ENCODE assay signal across 18 cellular contexts in genomic region chr2:71922501-71923142, GRCh38.
A peak's percentile ranks its signal among the peaks of the same experiment; 100 is the strongest.
DNase-seq lines count a peak whose midpoint lies in the region; ATAC-seq, FAIRE-seq and TF ChIP-seq lines count a peak whose summit lies in the region.
"Had no signal": no experiment of that assay in that cellular context is flagged by ENCODE, and none has a peak within 500 bp of the region (broad histone marks: within the 10 kb centered on the region; RNA-seq: fewer than 3 reads in every experiment).

No MANE protein-coding gene starts in this region.

- no peak for FAIRE-seq in urothelium cell line (lab: Jason Lieb, UNC)
- FAIRE-seq: GM12878 had no signal

- TF ChIP-seq CTCF in activated CD8-positive, alpha-beta T cell treated with anti-CD3 and anti-CD28 coated beads for 36 hours (IDR thresholded peaks at IDR 0.05) = no peak
- TF ChIP-seq CTCF in coronary artery (IDR thresholded peaks at IDR 0.05) (no peak), neural crest cell (conservative IDR thresholded peaks at IDR 0.05) (no peak)

- intact Hi-C loops in activated CD8-positive, alpha-beta T cell treated with anti-CD3 and anti-CD28 coated beads for 36 hours (cut with micrococcal nuclease) = loop anchor here (5.0 kb wide), 1 partner anchor 825 kb away; no protein-coding TSS in a partner anchor

- no peak overlapping the region for H3K27ac Mint-ChIP-seq in activated CD8-positive, alpha-beta T cell treated with anti-CD3 and anti-CD28 coated beads, Interleukin-2, amount 10 ng/mL, durations not matched to agents 7 days and 5 days
- no peak overlapping the region for H3K27ac Mint-ChIP-seq in activated CD8-positive, alpha-beta T cell treated with anti-CD3 and anti-CD28 coated beads for 36 hours
- peak overlapping the region; percentile 38 for H3K27ac Mint-ChIP-seq in neural crest cell (ENCODE audit: unreplicated experiment)

- H3K9me3 Mint-ChIP-seq in activated CD8-positive, alpha-beta T cell treated with anti-CD3 and anti-CD28 coated beads, Interleukin-2, amount 10 ng/mL, durations not matched to agents 7 days and 5 days (ENCODE audit: insufficient read depth) = no peaks in the 10 kb centered on the region
- H3K9me3 Mint-ChIP-seq in activated CD8-positive, alpha-beta T cell treated with anti-CD3 and anti-CD28 coated beads for 36 hours = no peaks in the 10 kb centered on the region
- peaks cover 6% of the 10 kb centered on the region for H3K9me3 Mint-ChIP-seq in neural crest cell

- H3K4me1 Mint-ChIP-seq in activated CD8-positive, alpha-beta T cell treated with anti-CD3 and anti-CD28 coated beads, Interleukin-2, amount 10 ng/mL, durations not matched to agents 7 days and 5 days (ENCODE audit: low read depth) = no peaks in the 10 kb centered on the region
- H3K4me1 Mint-ChIP-seq in activated CD8-positive, alpha-beta T cell treated with anti-CD3 and anti-CD28 coated beads for 36 hours (ENCODE audit: low read depth) = no peaks in the 10 kb centered on the region
- H3K4me1 Mint-ChIP-seq in neural crest cell = no peaks in the 10 kb centered on the region
- H3K4me1 Mint-ChIP-seq: CD8-positive, alpha-beta memory T cell had no signal

- H3K27me3 Mint-ChIP-seq in activated CD8-positive, alpha-beta T cell treated with anti-CD3 and anti-CD28 coated beads, Interleukin-2, amount 10 ng/mL, durations not matched to agents 7 days and 5 days (ENCODE audit: low read depth) = peaks cover 3% of the 10 kb centered on the region
- H3K27me3 Mint-ChIP-seq in activated CD8-positive, alpha-beta T cell treated with anti-CD3 and anti-CD28 coated beads for 36 hours = peaks cover 2% of the 10 kb centered on the region
- H3K27me3 Mint-ChIP-seq in neural crest cell (ENCODE audit: low read depth) = peaks cover 18% of the 10 kb centered on the region

- CTCF ChIA-PET in activated CD8-positive, alpha-beta T cell treated with anti-CD3 and anti-CD28 coated beads, Interleukin-2, amount 10 ng/mL, durations not matched to agents 7 days and 5 days (lab: Charles Lee) = interaction anchor here (1.6 to 3.2 kb wide), 6 partner anchors 13 to 657 kb away, joined by 3 to 35 read pairs (median 14); partner anchors contain the start of gene CYP26B1
- CTCF ChIA-PET in activated CD8-positive, alpha-beta T cell treated with anti-CD3 and anti-CD28 coated beads for 36 hours (lab: Charles Lee) = interaction anchor here (1.1 to 5.2 kb wide), 7 partner anchors 17 to 823 kb away, joined by 3 to 55 read pairs (median 7); no protein-coding TSS in a partner anchor

- no peak overlapping the region for H3K4me3 ChIP-seq in coronary artery
- H3K4me3 ChIP-seq: BLaER1 treated with 17β-estradiol and CSF1 and Interleukin-3, amounts not matched to agents 10 nM and 100 nM; GM12878; GM23248 had no signal

- peak; percentile 8 for DNase-seq in activated CD8-positive, alpha-beta T cell treated with anti-CD3 and anti-CD28 coated beads, Interleukin-2, amount 10 ng/mL, durations not matched to agents 7 days and 5 days
- no peak for DNase-seq in activated CD8-positive, alpha-beta T cell treated with anti-CD3 and anti-CD28 coated beads for 36 hours
- DNase-seq in coronary artery (ENCODE audit: low spot score) = peak; percentile 54
- no peak for DNase-seq in neural crest cell (ENCODE audit: low read depth, low spot score)
- DNase-seq in urothelium cell line (ENCODE audit: low spot score) = peak; percentile 3
- DNase-seq in T-helper 1 cell = no peak
- no peak for DNase-seq in cerebellar nuclear complex (lab: John Stamatoyannopoulos, UW)
- DNase-seq in COLO829 (ENCODE audit: low spot score) = no peak
- DNase-seq: CD8-positive, alpha-beta memory T cell; DMS79 treated with DMSO at 0.1 percent for 48 hours; NCI-H1436 treated with DMSO at 0.1 percent for 48 hours; NCI-H2081 treated with DMSO at 0.1 percent for 48 hours; NCI-H510A; NCI-H82 had no signal

- H3K4me3 Mint-ChIP-seq in activated CD8-positive, alpha-beta T cell treated with anti-CD3 and anti-CD28 coated beads, Interleukin-2, amount 10 ng/mL, durations not matched to agents 7 days and 5 days = no peak overlapping the region
- H3K4me3 Mint-ChIP-seq in activated CD8-positive, alpha-beta T cell treated with anti-CD3 and anti-CD28 coated beads for 36 hours = no peak overlapping the region
- no peak overlapping the region for H3K4me3 Mint-ChIP-seq in neural crest cell
- H3K4me3 Mint-ChIP-seq: CD8-positive, alpha-beta memory T cell had no signal

- no peaks in the 10 kb centered on the region for H3K36me3 Mint-ChIP-seq in activated CD8-positive, alpha-beta T cell treated with anti-CD3 and anti-CD28 coated beads, Interleukin-2, amount 10 ng/mL, durations not matched to agents 7 days and 5 days (ENCODE audit: low read depth)
- no peaks in the 10 kb centered on the region for H3K36me3 Mint-ChIP-seq in activated CD8-positive, alpha-beta T cell treated with anti-CD3 and anti-CD28 coated beads for 36 hours (ENCODE audit: low read depth)
- H3K36me3 Mint-ChIP-seq in neural crest cell (ENCODE audit: low read depth) = peaks cover under 1% of the 10 kb centered on the region
- H3K36me3 Mint-ChIP-seq: CD8-positive, alpha-beta memory T cell had no signal

- no peak for ATAC-seq in activated CD8-positive, alpha-beta T cell treated with anti-CD3 and anti-CD28 coated beads, Interleukin-2, amount 10 ng/mL, durations not matched to agents 7 days and 5 days
- no peak for ATAC-seq in activated CD8-positive, alpha-beta T cell treated with anti-CD3 and anti-CD28 coated beads for 36 hours
- ATAC-seq: GM12878 had no signal

- no peak overlapping the region for H3K27ac ChIP-seq in coronary artery
- H3K27ac ChIP-seq: BLaER1 treated with 17β-estradiol and CSF1 and Interleukin-3, amounts not matched to agents 10 nM and 100 nM; GM23248; KMS-11 had no signal

- POLR2A ChIA-PET in activated CD8-positive, alpha-beta T cell treated with anti-CD3 and anti-CD28 coated beads, Interleukin-2, amount 10 ng/mL, durations not matched to agents 7 days and 5 days (lab: Charles Lee) = no interaction called here
- POLR2A ChIA-PET in activated CD8-positive, alpha-beta T cell treated with anti-CD3 and anti-CD28 coated beads for 36 hours (lab: Charles Lee) = no interaction called here

Comparison
In these comparisons a context has a peak if more than half of its experiments do, and no peak if none do; other contexts are left out.
1. DNase-seq: peak in activated CD8-positive, alpha-beta T cell treated with anti-CD3 and anti-CD28 coated beads, Interleukin-2, amount 10 ng/mL, durations not matched to agents 7 days and 5 days (single experiment), coronary artery (single experiment) and urothelium cell line (single experiment); none in activated CD8-positive, alpha-beta T cell treated with anti-CD3 and anti-CD28 coated beads for 36 hours (single experiment), neural crest cell (single experiment), T-helper 1 cell (0 of 5), cerebellar nuclear complex (0 of 2) and COLO829 (single experiment).